ENCODE assay signal across 13 cellular contexts in genomic region chrX:2549874-2550273, GRCh38. TPM values are rescaled to one million over a fixed set of nuclear protein-coding genes. Genes with fewer than 3 reads are reported as not detected.
DNase-seq lines count a peak whose midpoint lies in the region; ATAC-seq, FAIRE-seq and TF ChIP-seq lines count a peak whose summit lies in the region.
"Had no signal": no experiment of that assay in that cellular context is flagged by ENCODE, and none has a peak within 500 bp of the region (broad histone marks: within the 10 kb centered on the region; RNA-seq: fewer than 3 reads in every experiment).

No MANE protein-coding gene starts in this region.

- H3K18ac ChIP-seq in mesenchymal stem cell (ENCODE audit: low read depth in 1 of 2, low read length in 2 of 2), result no peak overlapping the region

- H2BK120ac ChIP-seq in mesenchymal stem cell (ENCODE audit: low read depth, low read length), result no peak overlapping the region

- H3K36me3 ChIP-seq in HUES64 (ENCODE audit: insufficient read depth, low read length) (no peaks in the 10 kb centered on the region), mesenchymal stem cell (ENCODE audit: control insufficient read depth in 1 of 2, insufficient read depth in 2 of 2, low read depth in 1 of 2, low read length in 2 of 2) (no peaks in the 10 kb centered on the region)

- peaks cover 17% of the 10 kb centered on the region for H3K4me1 ChIP-seq in HUES64 (ENCODE audit: insufficient read depth, low read length)
- peaks cover 11% of the 10 kb centered on the region for H3K4me1 ChIP-seq in mesenchymal stem cell (ENCODE audit: control insufficient read depth, insufficient read depth, low read depth, low read length)

- H3K9ac ChIP-seq in HUES64 (ENCODE audit: low read depth, low read length) (no peak overlapping the region), mesenchymal stem cell (ENCODE audit: low read length) (no peak overlapping the region)

- no peak overlapping the region for H2BK12ac ChIP-seq in mesenchymal stem cell (ENCODE audit: low read length in 2 of 2)

- H3K36me3 Mint-ChIP-seq in chondrocyte (ENCODE audit: low read depth), result peaks cover 6% of the 10 kb centered on the region
- no peaks in the 10 kb centered on the region for H3K36me3 Mint-ChIP-seq in progenitor cell of endocrine pancreas (ENCODE audit: insufficient read depth)
- H3K36me3 Mint-ChIP-seq: activated CD4-positive, alpha-beta memory T cell treated with anti-CD3 and anti-CD28 coated beads for 36 hours; CD4-positive, alpha-beta memory T cell had no signal

- no peak overlapping the region for H2BK5ac ChIP-seq in mesenchymal stem cell (ENCODE audit: low read depth, low read length, poor library complexity, severe bottlenecking)

- H3K4me2 ChIP-seq in mesenchymal stem cell (ENCODE audit: low read length, poor library complexity, severe bottlenecking), result no peak overlapping the region

- no peak overlapping the region for H3K23ac ChIP-seq in mesenchymal stem cell (ENCODE audit: low read length in 2 of 2)

- H3K9me3 ChIP-seq in HUES64 (ENCODE audit: insufficient read depth, low read depth, low read length), result peaks cover 22% of the 10 kb centered on the region
- H3K9me3 ChIP-seq in mesenchymal stem cell (ENCODE audit: control insufficient read depth, low read length), result peaks cover 7% of the 10 kb centered on the region

- H2BK15ac ChIP-seq in mesenchymal stem cell (ENCODE audit: low read depth, poor library complexity, severe bottlenecking), result no peak overlapping the region

- H4K91ac ChIP-seq in mesenchymal stem cell (ENCODE audit: low read length), result no peak overlapping the region

- H3K27me3 ChIP-seq in HUES64 (ENCODE audit: insufficient read depth, low read length) (no peaks in the 10 kb centered on the region), mesenchymal stem cell (ENCODE audit: control insufficient read depth in 1 of 2, insufficient read depth in 1 of 2, low read length in 2 of 2) (peaks cover 30 to 43% of the 10 kb centered on the region in 2 experiments)

- H3K27me3 Mint-ChIP-seq in chondrocyte (ENCODE audit: low read depth), result no peaks in the 10 kb centered on the region
- no peaks in the 10 kb centered on the region for H3K27me3 Mint-ChIP-seq in progenitor cell of endocrine pancreas

- ATAC-seq in stimulated activated naive CD8-positive, alpha-beta T cell treated with anti-CD3 and anti-CD28 coated beads, Interleukin-15, Interleukin-2, amounts not matched to agents 100 U/mL and 50 U/mL, for 24 hours, result no peak
- ATAC-seq: HCT116 had no signal

- TF ChIP-seq CTCF in chondrocyte (IDR thresholded peaks at IDR 0.05) (no peak), progenitor cell of endocrine pancreas (IDR thresholded peaks at IDR 0.05; ENCODE audit: unreplicated experiment) (no peak)

- peak overlapping the region; percentile 28 for H3K27ac Mint-ChIP-seq in chondrocyte (ENCODE audit: unreplicated experiment)
- H3K27ac Mint-ChIP-seq in progenitor cell of endocrine pancreas, result peak overlapping the region; percentile 64
- H3K27ac Mint-ChIP-seq: activated CD4-positive, alpha-beta memory T cell treated with anti-CD3 and anti-CD28 coated beads for 36 hours; CD4-positive, alpha-beta memory T cell; dendritic cell treated with granulocyte-macrophage colony-stimulating factor and Interleukin-4, amounts not matched to agents 40 ng/mL and 50 ng/mL, for 4 days had no signal

- TF ChIP-seq POLR2A in H54 (IDR thresholded peaks at IDR 0.05; ENCODE audit: low read depth, low read length), result no peak

- H2AFZ ChIP-seq in mesenchymal stem cell (ENCODE audit: low read depth, low read length), result no peak overlapping the region

- H3K27ac ChIP-seq in HUES64 (ENCODE audit: low read depth, low read length), result peak overlapping the region; percentile 82; the same call in 1 of the 2 replicates
- H3K27ac ChIP-seq in mesenchymal stem cell (ENCODE audit: low read length, poor library complexity, severe bottlenecking), result no peak overlapping the region

- no peak for FAIRE-seq in H54 (lab: Jason Lieb, UNC)

- H3K9me3 Mint-ChIP-seq in chondrocyte (ENCODE audit: low read depth), result peaks cover 10% of the 10 kb centered on the region
- peaks cover 9% of the 10 kb centered on the region for H3K9me3 Mint-ChIP-seq in progenitor cell of endocrine pancreas (ENCODE audit: low read depth)

- H2AK5ac ChIP-seq in mesenchymal stem cell (ENCODE audit: low read length, severe bottlenecking), result no peak overlapping the region

- H3K79me1 ChIP-seq in mesenchymal stem cell (replicated peaks; ENCODE audit: low read length, poor library complexity, severe bottlenecking), result no peaks in the 10 kb centered on the region

- H3K4me3 Mint-ChIP-seq in chondrocyte (ENCODE audit: unreplicated experiment), result no peak overlapping the region
- H3K4me3 Mint-ChIP-seq in progenitor cell of endocrine pancreas (ENCODE audit: low read depth), result no peak overlapping the region
- H3K4me3 Mint-ChIP-seq: activated CD4-positive, alpha-beta memory T cell treated with anti-CD3 and anti-CD28 coated beads for 36 hours; CD4-positive, alpha-beta memory T cell; dendritic cell treated with granulocyte-macrophage colony-stimulating factor and Interleukin-4, amounts not matched to agents 40 ng/mL and 50 ng/mL, for 4 days had no signal

- H3K14ac ChIP-seq in mesenchymal stem cell (ENCODE audit: low read length in 2 of 2), result no peak overlapping the region

- 75% methylated on average over 7 of the region's 7 CpGs for WGBS in HUES64
- WGBS in mesenchymal stem cell, result 59% methylated on average over 7 of the region's 7 CpGs

- H3K4me3 ChIP-seq in HUES64 (ENCODE audit: low read length), result no peak overlapping the region
- H3K4me3 ChIP-seq in mesenchymal stem cell (ENCODE audit: insufficient read depth in 1 of 2, low read depth in 1 of 2, low read length in 2 of 2), result no peak overlapping the region

- DNase-seq in NCI-H510A treated with DMSO at 0.1 percent for 48 hours (lab: John Stamatoyannopoulos, UW), result peak; percentile 45
- DNase-seq in chondrocyte (ENCODE audit: low spot score), result no peak
- no peak for DNase-seq in progenitor cell of endocrine pancreas (ENCODE audit: low spot score, unreplicated experiment)
- no peak for DNase-seq in A172 (ENCODE audit: low spot score)
- DNase-seq in stimulated activated naive CD8-positive, alpha-beta T cell treated with anti-CD3 and anti-CD28 coated beads, Interleukin-15, Interleukin-2, amounts not matched to agents 100 U/mL and 50 U/mL, for 24 hours, result no peak
- no peak for DNase-seq in H54 (ENCODE audit: insufficient read length, low spot score)
- DNase-seq in mesenchymal stem cell, result no peak
- DNase-seq: activated CD4-positive, alpha-beta memory T cell treated with anti-CD3 and anti-CD28 coated beads for 36 hours; CD4-positive, alpha-beta memory T cell; NCI-H446 had no signal

- no peak overlapping the region for H3K4ac ChIP-seq in mesenchymal stem cell (ENCODE audit: low read depth in 1 of 2, low read length in 2 of 2)

- H4K8ac ChIP-seq in mesenchymal stem cell (ENCODE audit: low read length), result no peak overlapping the region

- H3K4me1 Mint-ChIP-seq in chondrocyte (ENCODE audit: low read depth), result peaks cover 41% of the 10 kb centered on the region
- peaks cover 20% of the 10 kb centered on the region for H3K4me1 Mint-ChIP-seq in progenitor cell of endocrine pancreas (ENCODE audit: low read depth)
- H3K4me1 Mint-ChIP-seq: CD4-positive, alpha-beta memory T cell had no signal

RNA-seq across cellular contexts. Expression of gene DHRSX, which starts 49.1 kb away (rescaled TPM):
- 25.8 TPM for polyA plus RNA-seq in HUES64 (2013, experiment 1 of 2)
- polyA plus RNA-seq in HUES64 (2013, experiment 2 of 2), result 37.3 TPM
- total RNA-seq in chondrocyte (30.1 to 35.2 TPM (median 35.0 TPM) in 3 replicates), progenitor cell of endocrine pancreas (61.0 and 65.4 TPM in 2 replicates)
- 43.6 and 47.2 TPM in 2 replicates for total RNA-seq in A172 (2014; rRNA removed; shearing (Covaris generic))
- polyA plus RNA-seq in mesenchymal stem cell (2013, experiment 1 of 2), result 30.6 TPM
- 31.1 TPM for polyA plus RNA-seq in mesenchymal stem cell (2013, experiment 2 of 2)

RNA-seq across cellular contexts. Expression of gene ZBED1, which starts 49.1 kb away (rescaled TPM):
- polyA plus RNA-seq in HUES64 (2013, experiment 1 of 2), result 25.3 TPM
- polyA plus RNA-seq in HUES64 (2013, experiment 2 of 2), result 26.4 TPM
- total RNA-seq in chondrocyte (39.8 to 45.0 TPM (median 40.1 TPM) in 3 replicates), progenitor cell of endocrine pancreas (57.5 and 59.6 TPM in 2 replicates)
- total RNA-seq in A172 (2014; rRNA removed; shearing (Covaris generic)), result 29.3 and 31.6 TPM in 2 replicates
- 13.8 TPM for polyA plus RNA-seq in mesenchymal stem cell (2013, experiment 1 of 2)
- 14.2 TPM for polyA plus RNA-seq in mesenchymal stem cell (2013, experiment 2 of 2)
